In genomic region chr2:46893231-46893943, GRCh38 we compare ENCODE assay signal across 24 cellular contexts. TPM values are rescaled to one million over a fixed set of nuclear protein-coding genes. Genes with fewer than 3 reads are reported as not detected.
DNase-seq lines count a peak whose midpoint lies in the region; ATAC-seq, FAIRE-seq and TF ChIP-seq lines count a peak whose summit lies in the region.
"Had no signal": no experiment of that assay in that cellular context is flagged by ENCODE, and none has a peak within 500 bp of the region (broad histone marks: within the 10 kb centered on the region; RNA-seq: fewer than 3 reads in every experiment).

No MANE protein-coding gene starts in this region.

- no peaks in the 10 kb centered on the region for H3K36me3 ChIP-seq in bronchial epithelial cell (ENCODE audit: control insufficient read depth, insufficient read depth, low read length)
- H3K36me3 ChIP-seq: spleen, tibial artery had no signal

- peaks cover 3% of the 10 kb centered on the region for H3K27me3 Mint-ChIP-seq in activated CD4-positive, alpha-beta memory T cell treated with anti-CD3 and anti-CD28 coated beads for 36 hours
- H3K27me3 Mint-ChIP-seq: stimulated activated naive CD8-positive, alpha-beta T cell treated with anti-CD3 and anti-CD28 coated beads, Interleukin-15, Interleukin-2, amounts not matched to agents 100 ng/mL and 50 ng/mL, for 24 hours had no signal

- DNase-seq in EL, result peak; percentile 43
- peak; percentile 48 for DNase-seq in HT1080 (ENCODE audit: low read depth)
- peak; percentile 42 for DNase-seq in bronchial epithelial cell (ENCODE audit: low read depth)
- DNase-seq in kidney tubule cell (ENCODE audit: low spot score), result peak; percentile 18
- no peak for DNase-seq in activated CD4-positive, alpha-beta memory T cell treated with anti-CD3 and anti-CD28 coated beads for 36 hours
- DNase-seq: activated CD4-positive, alpha-beta T cell treated with anti-CD3 and anti-CD28 coated beads for 1 hour; activated naive CD4-positive, alpha-beta T cell treated with anti-CD3 and anti-CD28 coated beads, Interleukin-2, amount 50 U/mL, for 16 hours; AML-193; central memory CD4-positive, alpha-beta T cell; DMS79; kidney; mammary epithelial cell; NCI-H1694 treated with DMSO at 0.1 percent for 48 hours; nucleus accumbens; OCI-M1; Right ventricle myocardium superior; spleen; stimulated activated CD4-positive, alpha-beta T cell treated with anti-CD3 and anti-CD28 coated beads, Interleukin-4, amount 100 ng/mL, for 24 hours; tibial artery had no signal

- H3K4me1 Mint-ChIP-seq in activated CD4-positive, alpha-beta memory T cell treated with anti-CD3 and anti-CD28 coated beads for 36 hours (ENCODE audit: low read depth), result peaks cover 4% of the 10 kb centered on the region

- POLR2A ChIA-PET in activated CD4-positive, alpha-beta memory T cell treated with anti-CD3 and anti-CD28 coated beads for 36 hours (lab: Charles Lee), result no interaction called here

- no peak for TF ChIP-seq CTCF in bronchial epithelial cell (IDR thresholded peaks at IDR 0.05; ENCODE audit: insufficient read depth, low read length, severe bottlenecking)

- no peaks in the 10 kb centered on the region for H3K9me3 Mint-ChIP-seq in activated CD4-positive, alpha-beta memory T cell treated with anti-CD3 and anti-CD28 coated beads for 36 hours
- H3K9me3 Mint-ChIP-seq: stimulated activated naive CD8-positive, alpha-beta T cell treated with anti-CD3 and anti-CD28 coated beads, Interleukin-15, Interleukin-2, amounts not matched to agents 100 ng/mL and 50 ng/mL, for 24 hours had no signal

- no peak overlapping the region for H3K4me3 Mint-ChIP-seq in activated CD4-positive, alpha-beta memory T cell treated with anti-CD3 and anti-CD28 coated beads for 36 hours
- H3K4me3 Mint-ChIP-seq: stimulated activated naive CD8-positive, alpha-beta T cell treated with anti-CD3 and anti-CD28 coated beads, Interleukin-15, Interleukin-2, amounts not matched to agents 100 ng/mL and 50 ng/mL, for 24 hours had no signal

- no peak overlapping the region for H3K4me3 ChIP-seq in bronchial epithelial cell (ENCODE audit: low read depth, low read length)
- H3K4me3 ChIP-seq: spleen, tibial artery had no signal

- no peak for FAIRE-seq in bronchial epithelial cell (lab: Jason Lieb, UNC)
- FAIRE-seq: kidney, TTC549 had no signal

- no peaks in the 10 kb centered on the region for H3K27me3 ChIP-seq in bronchial epithelial cell (ENCODE audit: control insufficient read depth, insufficient read depth, low read length)
- H3K27me3 ChIP-seq: spleen, tibial artery had no signal

- no peak overlapping the region for H3K27ac Mint-ChIP-seq in activated CD4-positive, alpha-beta memory T cell treated with anti-CD3 and anti-CD28 coated beads for 36 hours
- H3K27ac Mint-ChIP-seq: stimulated activated naive CD8-positive, alpha-beta T cell treated with anti-CD3 and anti-CD28 coated beads, Interleukin-15, Interleukin-2, amounts not matched to agents 100 ng/mL and 50 ng/mL, for 24 hours had no signal

- no peak for ATAC-seq in HG02798 (IDR thresholded peaks at IDR 0.05; ENCODE audit: poor library complexity, unreplicated experiment)
- ATAC-seq in GM21381 (IDR thresholded peaks at IDR 0.05; ENCODE audit: unreplicated experiment), result no peak
- no peak for ATAC-seq in HG03457 (IDR thresholded peaks at IDR 0.05; ENCODE audit: unreplicated experiment)

- no peaks in the 10 kb centered on the region for H3K36me3 Mint-ChIP-seq in activated CD4-positive, alpha-beta memory T cell treated with anti-CD3 and anti-CD28 coated beads for 36 hours

- intact Hi-C loops in activated CD4-positive, alpha-beta memory T cell treated with anti-CD3 and anti-CD28 coated beads for 36 hours (cut with micrococcal nuclease), result no loop called here

- CTCF ChIA-PET in activated CD4-positive, alpha-beta memory T cell treated with anti-CD3 and anti-CD28 coated beads for 36 hours (lab: Charles Lee), result no interaction called here

RNA-seq across cellular contexts. Expression of gene MCFD2, which starts 22.2 kb away (rescaled TPM):
- total RNA-seq in HT1080 (2014; rRNA removed; shearing (Covaris generic)), result 276 and 350 TPM in 2 replicates
- 248 and 280 TPM in 2 replicates for polyA plus RNA-seq in HT1080 (2015; cell fraction: cytosol; rRNA removed)
- 207 and 225 TPM in 2 replicates for polyA plus RNA-seq in HT1080 (2015; cell fraction: nucleus; rRNA removed)
- total RNA-seq in bronchial epithelial cell, result 71.9 and 105 TPM in 2 replicates
- 10 to 100 TPM; 31.4 to 36.5 TPM for total RNA-seq in activated CD4-positive, alpha-beta memory T cell treated with anti-CD3 and anti-CD28 coated beads for 36 hours

RNA-seq across cellular contexts. Expression of gene TTC7A, which starts 47.6 kb away (rescaled TPM):
- total RNA-seq in HT1080 (2014; rRNA removed; shearing (Covaris generic)), result 11.2 and 12.1 TPM in 2 replicates
- polyA plus RNA-seq in HT1080 (2015; cell fraction: cytosol; rRNA removed), result 12.1 and 12.2 TPM in 2 replicates
- 28.9 and 30.5 TPM in 2 replicates for polyA plus RNA-seq in HT1080 (2015; cell fraction: nucleus; rRNA removed)
- 12.3 and 16.1 TPM in 2 replicates for total RNA-seq in bronchial epithelial cell
- total RNA-seq in activated CD4-positive, alpha-beta memory T cell treated with anti-CD3 and anti-CD28 coated beads for 36 hours, result 10 to 100 TPM; 60.7 to 62.7 TPM
